ENCODE assay signal across 9 cellular contexts in genomic region chr18:77062518-77063003, GRCh38.
DNase-seq lines count a peak whose midpoint lies in the region; ATAC-seq and TF ChIP-seq lines count a peak whose summit lies in the region.
"Had no signal": no experiment of that assay in that cellular context is flagged by ENCODE, and none has a peak within 500 bp of the region (broad histone marks: within the 10 kb centered on the region; RNA-seq: fewer than 3 reads in every experiment).

No MANE protein-coding gene starts in this region.

- no peaks in the 10 kb centered on the region for H3K9me3 Mint-ChIP-seq in CD4-positive, CD25-positive, alpha-beta regulatory T cell

- no peak overlapping the region for H3K4me2 ChIP-seq in hepatocyte

- H3K9me3 ChIP-seq in CD4-positive, CD25-positive, alpha-beta regulatory T cell (ENCODE audit: control insufficient read depth in 2 of 2, low read length in 2 of 2) = no peaks in the 10 kb centered on the region
- H3K9me3 ChIP-seq in hepatocyte (ENCODE audit: low read depth) = no peaks in the 10 kb centered on the region
- no peaks in the 10 kb centered on the region for H3K9me3 ChIP-seq in aorta (ENCODE audit: control insufficient read depth, low read length)
- H3K9me3 ChIP-seq: thoracic aorta had no signal

- H3K27ac Mint-ChIP-seq in CD4-positive, CD25-positive, alpha-beta regulatory T cell = peak overlapping the region; percentile 92 to 99 (median 99)

- peaks cover 23 to 85% (median 62%) of the 10 kb centered on the region in 4 donors for H3K4me1 Mint-ChIP-seq in CD4-positive, CD25-positive, alpha-beta regulatory T cell

- peak; percentile 69 to 95 (median 88) for DNase-seq in CD4-positive, CD25-positive, alpha-beta regulatory T cell
- peak; percentile 54 for DNase-seq in activated CD8-positive, alpha-beta memory T cell treated with anti-CD3 and anti-CD28 coated beads, Interleukin-2, amount 50 U/mL, for 4 hours
- no peak for DNase-seq in hepatocyte (ENCODE audit: low spot score)
- no peak for DNase-seq in mesenteric fat pad (ENCODE audit: low spot score)
- no peak for DNase-seq in putamen (ENCODE audit: low spot score)
- DNase-seq in aorta = no peak

- peaks cover 86% of the 10 kb centered on the region for H3K4me1 ChIP-seq in CD4-positive, CD25-positive, alpha-beta regulatory T cell (ENCODE audit: control insufficient read depth, insufficient read depth, low read length, poor library complexity, severe bottlenecking)
- H3K4me1 ChIP-seq in hepatocyte (ENCODE audit: insufficient read depth) (peaks cover 8% of the 10 kb centered on the region), aorta (ENCODE audit: control insufficient read depth in 1 of 2, insufficient read depth in 2 of 2, low read length in 2 of 2) (no peaks in the 10 kb centered on the region)

- no peaks in the 10 kb centered on the region for H3K9me2 ChIP-seq in hepatocyte (replicated peaks; ENCODE audit: insufficient read depth)

- peaks cover 39% of the 10 kb centered on the region for H3K36me3 Mint-ChIP-seq in CD4-positive, CD25-positive, alpha-beta regulatory T cell

- H3K79me2 ChIP-seq in hepatocyte = no peaks in the 10 kb centered on the region

- H4K20me1 ChIP-seq in hepatocyte (ENCODE audit: insufficient read depth, poor library complexity, severe bottlenecking) = no peaks in the 10 kb centered on the region

- 82% methylated on average over 12 of the region's 12 CpGs for WGBS in hepatocyte (ENCODE audit: low lambda C conversion rate, missing lambda C conversion rate)
- WGBS in aorta, 2 donors = 69 to 70% methylated on average over 12 of the region's 12 CpGs

- no peak overlapping the region for H2AFZ ChIP-seq in hepatocyte

- intact Hi-C loops in aorta (cut with DNase I) = no loop called here

- H3K4me3 ChIP-seq in CD4-positive, CD25-positive, alpha-beta regulatory T cell (ENCODE audit: low read depth, low read length) = peak overlapping the region; percentile 71
- no peak overlapping the region for H3K4me3 ChIP-seq in hepatocyte
- H3K4me3 ChIP-seq in aorta (ENCODE audit: low read length in 2 of 2) = no peak overlapping the region
- H3K4me3 ChIP-seq: thoracic aorta had no signal

- ATAC-seq in CD4-positive, CD25-positive, alpha-beta regulatory T cell (ENCODE audit: low read depth in 2 of 2) = peak; percentile 77 to 79
- peak; percentile 41 for ATAC-seq in GM19463 (IDR thresholded peaks at IDR 0.05; ENCODE audit: unreplicated experiment)
- peak; percentile 60 for ATAC-seq in HG03565 (IDR thresholded peaks at IDR 0.05; ENCODE audit: unreplicated experiment)
- ATAC-seq in aorta (ENCODE audit: low FRiP score) = no peak

- H3K36me3 ChIP-seq in CD4-positive, CD25-positive, alpha-beta regulatory T cell (ENCODE audit: control insufficient read depth, insufficient read depth, low read length) = peaks cover 26% of the 10 kb centered on the region
- H3K36me3 ChIP-seq in hepatocyte (replicated peaks; ENCODE audit: insufficient read depth, low read depth) (no peaks in the 10 kb centered on the region), aorta (ENCODE audit: control insufficient read depth in 1 of 2, insufficient read depth in 2 of 2, low read length in 1 of 2) (peaks cover 0 to 2% of the 10 kb centered on the region in 2 donors)
- H3K36me3 ChIP-seq: thoracic aorta had no signal

- peak overlapping the region; percentile 89 for H3K27ac ChIP-seq in CD4-positive, CD25-positive, alpha-beta regulatory T cell (ENCODE audit: insufficient read depth, low read length, poor library complexity, severe bottlenecking)
- H3K27ac ChIP-seq in hepatocyte (peak overlapping the region; percentile 83), aorta (ENCODE audit: low read depth in 1 of 2, low read length in 2 of 2) (no peak overlapping the region)

- peak overlapping the region; percentile 70 to 83 (median 78) for H3K4me3 Mint-ChIP-seq in CD4-positive, CD25-positive, alpha-beta regulatory T cell

- H3K27me3 ChIP-seq in CD4-positive, CD25-positive, alpha-beta regulatory T cell (ENCODE audit: control insufficient read depth, insufficient read depth, low read length) = no peaks in the 10 kb centered on the region
- H3K27me3 ChIP-seq in hepatocyte (no peaks in the 10 kb centered on the region), aorta (ENCODE audit: control insufficient read depth in 1 of 2, insufficient read depth in 2 of 2, low read length in 1 of 2) (no peaks in the 10 kb centered on the region)

- TF ChIP-seq CTCF in hepatocyte (IDR thresholded peaks at IDR 0.05; ENCODE audit: poor library complexity) = no peak

- no peaks in the 10 kb centered on the region for H3K27me3 Mint-ChIP-seq in CD4-positive, CD25-positive, alpha-beta regulatory T cell

Comparison
In these comparisons a context has a peak if more than half of its experiments do, and no peak if none do; other contexts are left out.
1. DNase-seq: peak in CD4-positive, CD25-positive, alpha-beta regulatory T cell (3 of 3) and activated CD8-positive, alpha-beta memory T cell treated with anti-CD3 and anti-CD28 coated beads, Interleukin-2, amount 50 U/mL, for 4 hours (single experiment); none in hepatocyte (single experiment), mesenteric fat pad (single experiment), putamen (single experiment) and aorta (0 of 2).
2. H3K27ac ChIP-seq: peak in CD4-positive, CD25-positive, alpha-beta regulatory T cell (single experiment) and hepatocyte (single experiment); none in aorta (0 of 2).